27 cellular contexts compared by ENCODE assay signal in the genomic region with DNA sequence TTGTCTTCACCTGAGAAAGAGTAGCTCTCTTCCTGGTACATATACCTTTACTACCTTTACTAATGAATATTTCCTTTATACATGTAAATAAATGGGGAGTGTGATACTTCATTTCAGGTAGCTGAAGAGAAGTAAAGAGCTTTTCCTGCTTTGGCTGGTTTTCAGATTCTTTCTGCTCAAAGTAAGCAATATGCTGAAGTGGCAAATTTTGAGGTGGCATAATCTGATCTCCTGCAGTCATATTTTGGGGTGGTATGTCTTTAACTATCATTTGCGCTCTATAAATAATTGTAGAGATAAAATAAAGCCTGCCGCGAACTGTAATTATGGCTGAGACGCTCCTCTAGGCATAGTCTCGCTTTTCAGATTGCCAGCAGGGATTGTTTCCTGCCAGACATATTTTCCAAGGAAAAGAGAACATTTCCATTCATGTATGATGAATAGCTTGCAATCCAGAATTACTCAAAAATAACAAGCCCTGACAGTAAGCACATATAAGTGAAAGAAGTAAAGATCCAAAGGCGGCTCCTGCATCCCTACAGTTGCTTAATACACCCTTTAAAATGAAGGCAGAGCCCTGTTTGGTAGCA.
A peak's percentile ranks its signal among the peaks of the same experiment; 100 is the strongest.
DNase-seq lines count a peak whose midpoint lies in the region; ATAC-seq, FAIRE-seq and TF ChIP-seq lines count a peak whose summit lies in the region.
"Had no signal": no experiment of that assay in that cellular context is flagged by ENCODE, and none has a peak within 500 bp of the region (broad histone marks: within the 10 kb centered on the region; RNA-seq: fewer than 3 reads in every experiment).

No MANE protein-coding gene starts in this region.

- H3K27ac ChIP-seq in K562 (ENCODE audit: extremely low read depth, low read depth, low read length) (no peak overlapping the region), neural cell (ENCODE audit: low read length) (peak overlapping the region; percentile 36)
- H3K27ac ChIP-seq: Peyer's patch, spleen, WERI-Rb-1 had no signal

- POLR2A ChIA-PET in K562 (lab: Yijun Ruan, JAX): no interaction called here

- H3K9me3 ChIP-seq in K562 (replicated peaks; ENCODE audit: control insufficient read depth, insufficient read depth, low read depth, low read length): no peaks in the 10 kb centered on the region
- H3K9me3 ChIP-seq in neural cell (ENCODE audit: low read length): no peaks in the 10 kb centered on the region
- H3K9me3 ChIP-seq: BE2C, Peyer's patch, spleen had no signal

- 1% methylated on average over 6 of the region's 6 CpGs for WGBS in K562 (ENCODE audit: insufficient coverage, low coverage, missing lambda C conversion rate)

- CTCF ChIA-PET in K562 (lab: Yijun Ruan, JAX; ENCODE audit: low intra/inter-chr PET ratio): no interaction called here

- peak; percentile 73 for DNase-seq in COR-L47 (lab: John Stamatoyannopoulos, UW)
- DNase-seq in NCI-H146 treated with DMSO at 0.1 percent for 48 hours (lab: John Stamatoyannopoulos, UW; ENCODE audit: unreplicated experiment): peak; percentile 70
- DNase-seq in K562 (ENCODE audit: extremely low read depth in 1 of 4, low spot score in 3 of 4): no peak
- DNase-seq in globus pallidus (ENCODE audit: low spot score): no peak
- DNase-seq in SK-N-DZ (ENCODE audit: low spot score): no peak
- DNase-seq in OCI-M2 (lab: John Stamatoyannopoulos, UW; ENCODE audit: unreplicated experiment): no peak
- DNase-seq: activated CD4-positive, alpha-beta T cell treated with anti-CD3 and anti-CD28 coated beads for 4 hours; activated CD8-positive, alpha-beta T cell treated with anti-CD3 and anti-CD28 coated beads, Interleukin-2, amount 10 ng/mL, durations not matched to agents 7 days and 5 days; amniotic stem cell; BE2C; immature natural killer cell; Karpas-422; left colon; NCI-H1436; NCI-H524 treated with DMSO at 0.1 percent for 48 hours; nephron progenitor cell; Peyer's patch; posterior cingulate gyrus; right cardiac atrium; SHP77; spleen; stimulated activated CD4-positive, alpha-beta T cell treated with anti-CD3 and anti-CD28 coated beads, Interleukin-2, amount 100 ng/mL, for 24 hours; stimulated activated naive CD8-positive, alpha-beta T cell treated with anti-CD3 and anti-CD28 coated beads, Interleukin-15, Interleukin-2, amounts not matched to agents 100 U/mL and 50 U/mL, for 24 hours; WERI-Rb-1 had no signal

- no peak overlapping the region for H3K4me2 ChIP-seq in K562 (ENCODE audit: insufficient read depth, low read length)
- peak overlapping the region; percentile 11 for H3K4me2 ChIP-seq in neural cell (ENCODE audit: low read length)

- no peak overlapping the region for H2AFZ ChIP-seq in K562 (ENCODE audit: low read depth, low read length)
- no peak overlapping the region for H2AFZ ChIP-seq in neural cell (ENCODE audit: low read depth, low read length)

- ATAC-seq in K562: no peak
- ATAC-seq: activated CD8-positive, alpha-beta T cell treated with anti-CD3 and anti-CD28 coated beads, Interleukin-2, amount 10 ng/mL, durations not matched to agents 7 days and 5 days; left colon; right cardiac atrium; stimulated activated naive CD8-positive, alpha-beta T cell treated with anti-CD3 and anti-CD28 coated beads, Interleukin-15, Interleukin-2, amounts not matched to agents 100 U/mL and 50 U/mL, for 24 hours had no signal

- H4K20me1 ChIP-seq in K562 (replicated peaks; ENCODE audit: control insufficient read depth, insufficient read depth, low read length): no peaks in the 10 kb centered on the region
- H4K20me1 ChIP-seq in neural cell (ENCODE audit: insufficient read depth): no peaks in the 10 kb centered on the region

- H3K9me2 ChIP-seq in neural cell (ENCODE audit: insufficient read depth, low read length): no peaks in the 10 kb centered on the region

- TF ChIP-seq POLR2A in K562 (conservative IDR thresholded peaks at IDR 0.05): no peak

- H3K27me3 ChIP-seq in K562 (ENCODE audit: control insufficient read depth in 2 of 2, insufficient read depth in 2 of 2, low read length in 2 of 2): no peaks in the 10 kb centered on the region
- H3K27me3 ChIP-seq in neural cell (ENCODE audit: insufficient read depth, low read depth, low read length): no peaks in the 10 kb centered on the region
- H3K27me3 ChIP-seq: BE2C, Peyer's patch, spleen had no signal

- intact Hi-C loops in K562 (cut with micrococcal nuclease): no loop called here

- TF ChIP-seq CTCF in K562 (IDR thresholded peaks at IDR 0.05 in 2 of 3, conservative IDR thresholded peaks at IDR 0.05 in 1 of 3; ENCODE audit: insufficient read depth in 2 of 3, low read depth in 1 of 3, low read length in 3 of 3): no peak
- no peak for TF ChIP-seq CTCF in neural cell (IDR thresholded peaks at IDR 0.05; ENCODE audit: poor library complexity, severe bottlenecking)

- H3K9ac ChIP-seq in K562 (ENCODE audit: insufficient read depth in 1 of 2, low read depth in 2 of 2, low read length in 2 of 2) (no peak overlapping the region), neural cell (ENCODE audit: low read length) (no peak overlapping the region)

- H3K4me1 ChIP-seq in K562 (replicated peaks in 1 of 2; ENCODE audit: control insufficient read depth in 2 of 2, insufficient read depth in 2 of 2, low read length in 2 of 2): no peaks in the 10 kb centered on the region
- H3K4me1 ChIP-seq: BE2C, Peyer's patch, spleen had no signal

- no peaks in the 10 kb centered on the region for H3F3A ChIP-seq in neural cell (ENCODE audit: insufficient read depth, low read length, poor library complexity, severe bottlenecking)

- TF ChIP-seq RAD21 in K562 (CRISPR knock-in tag; conservative IDR thresholded peaks at IDR 0.05 in 1 of 2, IDR thresholded peaks at IDR 0.05 in 1 of 2): no peak
- TF ChIP-seq RAD21 in neural cell (conservative IDR thresholded peaks at IDR 0.05): peak; percentile 14

- TF ChIP-seq EP300 in K562 (IDR thresholded peaks at IDR 0.05; ENCODE audit: low read length): no peak
- no peak for TF ChIP-seq EP300 in neural cell (conservative IDR thresholded peaks at IDR 0.05; ENCODE audit: poor library complexity, severe bottlenecking)

- H3K4me3 ChIP-seq in K562: no peak overlapping the region
- H3K4me3 ChIP-seq in neural cell (ENCODE audit: low read length): peak overlapping the region; percentile 4
- H3K4me3 ChIP-seq: Peyer's patch, spleen had no signal

- no peaks in the 10 kb centered on the region for H3K9me1 ChIP-seq in K562 (ENCODE audit: control insufficient read depth, insufficient read depth, low read length)

- no peak for FAIRE-seq in K562 (lab: Jason Lieb, UNC)
- FAIRE-seq: GM12891, H1 had no signal

- no TSS peak for BruUV-seq in K562 (replicated peaks; lab: Mats Ljungman, UMichigan)

- H3K79me2 ChIP-seq in K562 (ENCODE audit: control insufficient read depth, insufficient read depth, low read length) (no peaks in the 10 kb centered on the region), neural cell (replicated peaks; ENCODE audit: insufficient read depth, low read length) (no peaks in the 10 kb centered on the region)

- in situ Hi-C loops in K562 (cut with MboI): no loop called here

- H3K36me3 ChIP-seq in K562 (ENCODE audit: control insufficient read depth, insufficient read depth, low read length): no peaks in the 10 kb centered on the region
- H3K36me3 ChIP-seq in neural cell (ENCODE audit: insufficient read depth, low read length): no peaks in the 10 kb centered on the region
- H3K36me3 ChIP-seq: BE2C, Peyer's patch, spleen, WERI-Rb-1 had no signal

TF ChIP-seq in K562, 482 proteins besides CTCF, POLR2A, EP300 and RAD21 (continues in another document):
- TF ChIP-seq HMG20B (CRISPR knock-in tag; IDR thresholded peaks at IDR 0.05): no peak
- peak; percentile 38; the same call in 1 of the 2 replicates for TF ChIP-seq MAFK (IDR thresholded peaks at IDR 0.05; ENCODE audit: low read length)
- no peak for TF ChIP-seq MCM3 (IDR thresholded peaks at IDR 0.05)
- TF ChIP-seq CEBPG (CRISPR knock-in tag; IDR thresholded peaks at IDR 0.05): no peak
- TF ChIP-seq CEBPG (tag; conservative IDR thresholded peaks at IDR 0.05 in 1 of 2, IDR thresholded peaks at IDR 0.05 in 1 of 2): no peak
- TF ChIP-seq ZNF316 (IDR thresholded peaks at IDR 0.05): peak; percentile 34; the same call in 1 of the 2 replicates
- TF ChIP-seq ZNF644 (tag; IDR thresholded peaks at IDR 0.05; ENCODE audit: low read depth): no peak
- TF ChIP-seq MAFF (IDR thresholded peaks at IDR 0.05; ENCODE audit: low read length): 0 out of 2 replicates have a peak, but pooled peaks have one; percentile 35
- TF ChIP-seq ZBTB17 (CRISPR knock-in tag; IDR thresholded peaks at IDR 0.05): no peak
- TF ChIP-seq, protein P1, sequence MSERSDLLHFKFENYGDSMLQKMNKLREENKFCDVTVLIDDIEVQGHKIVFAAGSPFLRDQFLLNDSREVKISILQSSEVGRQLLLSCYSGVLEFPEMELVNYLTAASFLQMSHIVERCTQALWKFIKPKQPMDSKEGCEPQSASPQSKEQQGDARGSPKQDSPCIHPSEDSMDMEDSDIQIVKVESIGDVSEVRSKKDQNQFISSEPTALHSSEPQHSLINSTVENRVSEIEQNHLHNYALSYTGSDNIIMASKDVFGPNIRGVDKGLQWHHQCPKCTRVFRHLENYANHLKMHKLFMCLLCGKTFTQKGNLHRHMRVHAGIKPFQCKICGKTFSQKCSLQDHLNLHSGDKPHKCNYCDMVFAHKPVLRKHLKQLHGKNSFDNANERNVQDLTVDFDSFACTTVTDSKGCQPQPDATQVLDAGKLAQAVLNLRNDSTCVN (CRISPR knock-in tag; IDR thresholded peaks at IDR 0.05): no peak

TF ChIP-seq in neural cell, 6 proteins besides CTCF, POLR2A, EP300 and RAD21 (continues in another document):
- TF ChIP-seq MXI1 (conservative IDR thresholded peaks at IDR 0.05; ENCODE audit: poor library complexity, severe bottlenecking): no peak
- peak; percentile 51 for TF ChIP-seq POLR2AphosphoS5 (IDR thresholded peaks at IDR 0.05)

Comparison
In these comparisons a context has a peak if more than half of its experiments do, and no peak if none do; other contexts are left out.
1. DNase-seq: peak in COR-L47 (single experiment) and NCI-H146 treated with DMSO at 0.1 percent for 48 hours (single experiment); none in K562 (0 of 4), globus pallidus (single experiment), SK-N-DZ (single experiment) and OCI-M2 (single experiment).